2 cellular contexts compared by ENCODE assay signal in genomic region chr7:1718850-1719249, GRCh38. TPM values are rescaled to one million over a fixed set of nuclear protein-coding genes. Genes with fewer than 3 reads are reported as not detected.
"Had no signal": no experiment of that assay in that cellular context is flagged by ENCODE, and none has a peak within 500 bp of the region (broad histone marks: within the 10 kb centered on the region; RNA-seq: fewer than 3 reads in every experiment).

No MANE protein-coding gene starts in this region.

RNA-seq across cellular contexts. Expression of gene ELFN1, which starts 48.8 kb away (rescaled TPM):
- total RNA-seq: activated CD8-positive, alpha-beta T cell treated with anti-CD3 and anti-CD28 coated beads, Interleukin-2, amount 10 ng/mL, durations not matched to agents 7 days and 5 days; activated naive CD8-positive, alpha-beta T cell treated with anti-CD3 and anti-CD28 coated beads, Interleukin-2, amount 10 ng/mL, durations not matched to agents 7 days and 5 days had no signal
